9 cellular contexts compared by ENCODE assay signal in the genomic region with DNA sequence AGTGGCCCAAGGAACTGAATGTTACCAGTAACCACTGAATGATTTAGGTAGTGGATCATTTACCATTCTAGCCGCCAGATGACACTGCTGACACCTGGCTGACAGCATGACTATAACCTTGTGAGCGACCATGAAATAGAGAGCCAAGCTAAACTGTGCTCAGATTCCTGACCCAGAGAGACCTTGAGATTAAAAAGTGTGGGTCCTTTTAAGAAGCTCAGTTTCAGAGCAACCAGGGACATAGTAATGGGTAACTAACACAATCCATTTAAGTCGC.
DNase-seq lines count a peak whose midpoint lies in the region; ATAC-seq and TF ChIP-seq lines count a peak whose summit lies in the region.
"Had no signal": no experiment of that assay in that cellular context is flagged by ENCODE, and none has a peak within 500 bp of the region (broad histone marks: within the 10 kb centered on the region; RNA-seq: fewer than 3 reads in every experiment).

No MANE protein-coding gene starts in this region.

- no peaks in the 10 kb centered on the region for H3K36me3 ChIP-seq in gastrocnemius medialis
- H3K36me3 ChIP-seq: SJSA1 had no signal

- H3K27me3 ChIP-seq in gastrocnemius medialis = no peaks in the 10 kb centered on the region
- H3K27me3 ChIP-seq: SJSA1 had no signal

- ATAC-seq in GM19397 (IDR thresholded peaks at IDR 0.05; ENCODE audit: unreplicated experiment) = peak; percentile 74
- peak; percentile 90 for ATAC-seq in HG03520 (IDR thresholded peaks at IDR 0.05; ENCODE audit: unreplicated experiment)
- peak; percentile 95 to 99 for ATAC-seq in gastrocnemius medialis

- intact Hi-C loops in gastrocnemius medialis (cut with DNase I; ENCODE audit: low total_unique reads) = loop anchor here (1.0 to 10.0 kb wide), 4 partner anchors 47 to 570 kb away; a partner anchor contains a TSS

- in situ Hi-C loops in gastrocnemius medialis (cut with MboI; ENCODE audit: low sequenced_read_pairs in 4 of 4) = loop anchor here in 1 of 4 donors (10.0 kb wide), 1 partner anchor 140 kb away; no protein-coding TSS in a partner anchor

- DNase-seq in ecto neural progenitor cell (ENCODE audit: low spot score) = peak; percentile 47
- peak; percentile 37 to 74 for DNase-seq in gastrocnemius medialis
- DNase-seq in NCI-H526 (lab: John Stamatoyannopoulos, UW) = no peak
- no peak for DNase-seq in activated CD4-positive, alpha-beta T cell treated with anti-CD3 and anti-CD28 coated beads for 1 hour
- no peak for DNase-seq in COR-L47 (lab: John Stamatoyannopoulos, UW)
- DNase-seq: amniotic stem cell had no signal

- no peaks in the 10 kb centered on the region for H3K9me3 ChIP-seq in gastrocnemius medialis
- H3K9me3 ChIP-seq: SJSA1 had no signal

- TF ChIP-seq POLR2A in gastrocnemius medialis (IDR thresholded peaks at IDR 0.05) = no peak

- TF ChIP-seq CTCF in gastrocnemius medialis (IDR thresholded peaks at IDR 0.05 in 4 of 5, conservative IDR thresholded peaks at IDR 0.05 in 1 of 5) = peak; percentile 19 to 44 (median 24)

- H3K27ac ChIP-seq in gastrocnemius medialis = peak overlapping the region; percentile 68 to 75 (median 71)
- H3K27ac ChIP-seq: SJSA1 had no signal

- peaks cover 3 to 6% of the 10 kb centered on the region in 2 donors for H3K4me1 ChIP-seq in gastrocnemius medialis
- H3K4me1 ChIP-seq: SJSA1 had no signal

- H3K4me3 ChIP-seq in gastrocnemius medialis = no peak overlapping the region
- H3K4me3 ChIP-seq: SJSA1 had no signal

Comparison
In these comparisons a context has a peak if more than half of its experiments do, and no peak if none do; other contexts are left out.
1. DNase-seq: peak in ecto neural progenitor cell (single experiment) and gastrocnemius medialis (2 of 2); none in NCI-H526 (0 of 2), activated CD4-positive, alpha-beta T cell treated with anti-CD3 and anti-CD28 coated beads for 1 hour (single experiment) and COR-L47 (single experiment).
2. Peak in every context shown above with its lines, with median percentiles within 50 percentile points of each other: ATAC-seq.